25 cellular contexts compared by ENCODE assay signal in genomic region chr7:463362-464176, GRCh38. TPM values are rescaled to one million over a fixed set of nuclear protein-coding genes. Genes with fewer than 3 reads are reported as not detected.
A peak's percentile ranks its signal among the peaks of the same experiment; 100 is the strongest.
DNase-seq lines count a peak whose midpoint lies in the region; ATAC-seq and TF ChIP-seq lines count a peak whose summit lies in the region.
"Had no signal": no experiment of that assay in that cellular context is flagged by ENCODE, and none has a peak within 500 bp of the region (broad histone marks: within the 10 kb centered on the region; RNA-seq: fewer than 3 reads in every experiment).

No MANE protein-coding gene starts in this region.

- H3K9me3 ChIP-seq in left lung (peaks cover 0 to 6% of the 10 kb centered on the region in 2 donors), sigmoid colon (no peaks in the 10 kb centered on the region)
- H3K9me3 ChIP-seq: A549, adrenal gland, gastroesophageal sphincter, thyroid gland had no signal

- intact Hi-C loops in activated CD8-positive, alpha-beta T cell treated with anti-CD3 and anti-CD28 coated beads for 36 hours (cut with micrococcal nuclease) = no loop called here
- intact Hi-C loops in left lung (cut with DNase I) (no loop called here), sigmoid colon (cut with DNase I) (no loop called here)

- H3K4me1 Mint-ChIP-seq in activated CD8-positive, alpha-beta T cell treated with anti-CD3 and anti-CD28 coated beads for 36 hours (ENCODE audit: low read depth) = peaks cover 6% of the 10 kb centered on the region
- no peaks in the 10 kb centered on the region for H3K4me1 Mint-ChIP-seq in activated CD8-positive, alpha-beta T cell treated with anti-CD3 and anti-CD28 coated beads, Interleukin-2, amount 10 ng/mL, durations not matched to agents 7 days and 5 days (ENCODE audit: low read depth)
- H3K4me1 Mint-ChIP-seq in activated CD4-positive, alpha-beta memory T cell treated with anti-CD3 and anti-CD28 coated beads, Interleukin-2, amount 10 ng/mL, durations not matched to agents 7 days and 5 days = peaks cover 2% of the 10 kb centered on the region
- H3K4me1 Mint-ChIP-seq: stimulated activated naive CD8-positive, alpha-beta T cell treated with anti-CD3 and anti-CD28 coated beads, Interleukin-15, amount 100 ng/mL, for 72 hours had no signal

- peaks cover 0 to 6% of the 10 kb centered on the region in 2 donors for H3K27me3 ChIP-seq in left lung
- no peaks in the 10 kb centered on the region for H3K27me3 ChIP-seq in sigmoid colon
- H3K27me3 ChIP-seq: adrenal gland, gastroesophageal sphincter, hepatocyte, thyroid gland had no signal

- H3K4me3 Mint-ChIP-seq in activated CD8-positive, alpha-beta T cell treated with anti-CD3 and anti-CD28 coated beads for 36 hours = no peak overlapping the region
- no peak overlapping the region for H3K4me3 Mint-ChIP-seq in activated CD8-positive, alpha-beta T cell treated with anti-CD3 and anti-CD28 coated beads, Interleukin-2, amount 10 ng/mL, durations not matched to agents 7 days and 5 days
- no peak overlapping the region for H3K4me3 Mint-ChIP-seq in activated CD4-positive, alpha-beta memory T cell treated with anti-CD3 and anti-CD28 coated beads, Interleukin-2, amount 10 ng/mL, durations not matched to agents 7 days and 5 days
- H3K4me3 Mint-ChIP-seq: CD8-positive, alpha-beta T cell; HFFc6; stimulated activated naive CD8-positive, alpha-beta T cell treated with anti-CD3 and anti-CD28 coated beads, Interleukin-15, amount 100 ng/mL, for 72 hours had no signal

- TF ChIP-seq CTCF in activated CD8-positive, alpha-beta T cell treated with anti-CD3 and anti-CD28 coated beads for 36 hours (IDR thresholded peaks at IDR 0.05) = no peak
- TF ChIP-seq CTCF in RWPE1 (conservative IDR thresholded peaks at IDR 0.05; ENCODE audit: low read depth) = no peak
- TF ChIP-seq CTCF in left lung (IDR thresholded peaks at IDR 0.05) = no peak
- no peak for TF ChIP-seq CTCF in sigmoid colon (IDR thresholded peaks at IDR 0.05)

- H3K27ac ChIP-seq in RWPE1 (peak overlapping the region; percentile 46; the same call in 1 of the 2 replicates), left lung (no peak overlapping the region), sigmoid colon (no peak overlapping the region)
- H3K27ac ChIP-seq: A549, gastroesophageal sphincter, hepatocyte, thyroid gland had no signal

- no peaks in the 10 kb centered on the region for H3K36me3 ChIP-seq in left lung
- no peaks in the 10 kb centered on the region for H3K36me3 ChIP-seq in sigmoid colon
- H3K36me3 ChIP-seq: adrenal gland, gastroesophageal sphincter, thyroid gland had no signal

- CTCF ChIA-PET in activated CD8-positive, alpha-beta T cell treated with anti-CD3 and anti-CD28 coated beads for 36 hours (lab: Charles Lee) = no interaction called here
- CTCF ChIA-PET in activated CD8-positive, alpha-beta T cell treated with anti-CD3 and anti-CD28 coated beads, Interleukin-2, amount 10 ng/mL, durations not matched to agents 7 days and 5 days (lab: Charles Lee) = no interaction called here
- CTCF ChIA-PET in RWPE1 (lab: Yijun Ruan, JAX) = interaction anchor here (0.6 kb wide), 1 partner anchor 86 kb away, joined by 4 read pairs; no protein-coding TSS in a partner anchor
- CTCF ChIA-PET in activated CD4-positive, alpha-beta memory T cell treated with anti-CD3 and anti-CD28 coated beads, Interleukin-2, amount 10 ng/mL, durations not matched to agents 7 days and 5 days (lab: Charles Lee) = no interaction called here

- no peaks in the 10 kb centered on the region for H3K36me3 Mint-ChIP-seq in activated CD8-positive, alpha-beta T cell treated with anti-CD3 and anti-CD28 coated beads for 36 hours (ENCODE audit: low read depth)
- H3K36me3 Mint-ChIP-seq in activated CD8-positive, alpha-beta T cell treated with anti-CD3 and anti-CD28 coated beads, Interleukin-2, amount 10 ng/mL, durations not matched to agents 7 days and 5 days (ENCODE audit: low read depth) = no peaks in the 10 kb centered on the region
- peaks cover 6% of the 10 kb centered on the region for H3K36me3 Mint-ChIP-seq in activated CD4-positive, alpha-beta memory T cell treated with anti-CD3 and anti-CD28 coated beads, Interleukin-2, amount 10 ng/mL, durations not matched to agents 7 days and 5 days (ENCODE audit: low read depth)
- H3K36me3 Mint-ChIP-seq: brain; CD8-positive, alpha-beta T cell had no signal

- 93 to 95% methylated on average over 64 of the region's 64 CpGs for WGBS in sigmoid colon, 2 donors

- peaks cover 13% of the 10 kb centered on the region for H3K9me3 Mint-ChIP-seq in activated CD8-positive, alpha-beta T cell treated with anti-CD3 and anti-CD28 coated beads for 36 hours
- no peaks in the 10 kb centered on the region for H3K9me3 Mint-ChIP-seq in activated CD8-positive, alpha-beta T cell treated with anti-CD3 and anti-CD28 coated beads, Interleukin-2, amount 10 ng/mL, durations not matched to agents 7 days and 5 days (ENCODE audit: insufficient read depth)
- H3K9me3 Mint-ChIP-seq in activated CD4-positive, alpha-beta memory T cell treated with anti-CD3 and anti-CD28 coated beads, Interleukin-2, amount 10 ng/mL, durations not matched to agents 7 days and 5 days = peaks cover 16% of the 10 kb centered on the region
- H3K9me3 Mint-ChIP-seq: CD8-positive, alpha-beta T cell had no signal

- no peak for TF ChIP-seq EP300 in sigmoid colon (IDR thresholded peaks at IDR 0.05)

- H3K4me3 ChIP-seq in left lung (no peak overlapping the region), sigmoid colon (no peak overlapping the region)
- H3K4me3 ChIP-seq: A549, adrenal gland, gastroesophageal sphincter, GM12878, hepatocyte, thyroid gland had no signal

- POLR2A ChIA-PET in activated CD8-positive, alpha-beta T cell treated with anti-CD3 and anti-CD28 coated beads for 36 hours (lab: Charles Lee) = no interaction called here
- POLR2A ChIA-PET in activated CD8-positive, alpha-beta T cell treated with anti-CD3 and anti-CD28 coated beads, Interleukin-2, amount 10 ng/mL, durations not matched to agents 7 days and 5 days (lab: Charles Lee) = no interaction called here
- POLR2A ChIA-PET in RWPE1 (lab: Yijun Ruan, JAX; ENCODE audit: low non-redundant PET) = interaction anchor here (0.7 kb wide), 1 partner anchor 49 kb away, joined by 8 read pairs; no protein-coding TSS in a partner anchor
- POLR2A ChIA-PET in activated CD4-positive, alpha-beta memory T cell treated with anti-CD3 and anti-CD28 coated beads, Interleukin-2, amount 10 ng/mL, durations not matched to agents 7 days and 5 days (lab: Charles Lee) = no interaction called here

- TF ChIP-seq POLR2A in sigmoid colon (IDR thresholded peaks at IDR 0.05) = no peak

- no peaks in the 10 kb centered on the region for H3K27me3 Mint-ChIP-seq in activated CD8-positive, alpha-beta T cell treated with anti-CD3 and anti-CD28 coated beads for 36 hours
- H3K27me3 Mint-ChIP-seq in activated CD8-positive, alpha-beta T cell treated with anti-CD3 and anti-CD28 coated beads, Interleukin-2, amount 10 ng/mL, durations not matched to agents 7 days and 5 days (ENCODE audit: low read depth) = no peaks in the 10 kb centered on the region
- no peaks in the 10 kb centered on the region for H3K27me3 Mint-ChIP-seq in activated CD4-positive, alpha-beta memory T cell treated with anti-CD3 and anti-CD28 coated beads, Interleukin-2, amount 10 ng/mL, durations not matched to agents 7 days and 5 days
- H3K27me3 Mint-ChIP-seq: stimulated activated naive CD8-positive, alpha-beta T cell treated with anti-CD3 and anti-CD28 coated beads, Interleukin-15, amount 100 ng/mL, for 72 hours had no signal

- no peak overlapping the region for H3K27ac Mint-ChIP-seq in activated CD8-positive, alpha-beta T cell treated with anti-CD3 and anti-CD28 coated beads for 36 hours
- no peak overlapping the region for H3K27ac Mint-ChIP-seq in activated CD8-positive, alpha-beta T cell treated with anti-CD3 and anti-CD28 coated beads, Interleukin-2, amount 10 ng/mL, durations not matched to agents 7 days and 5 days
- H3K27ac Mint-ChIP-seq in activated CD4-positive, alpha-beta memory T cell treated with anti-CD3 and anti-CD28 coated beads, Interleukin-2, amount 10 ng/mL, durations not matched to agents 7 days and 5 days = no peak overlapping the region
- H3K27ac Mint-ChIP-seq: CD8-positive, alpha-beta T cell; HFFc6; stimulated activated naive CD8-positive, alpha-beta T cell treated with anti-CD3 and anti-CD28 coated beads, Interleukin-15, amount 100 ng/mL, for 72 hours had no signal

- no peak for ATAC-seq in activated CD8-positive, alpha-beta T cell treated with anti-CD3 and anti-CD28 coated beads for 36 hours
- ATAC-seq in activated CD8-positive, alpha-beta T cell treated with anti-CD3 and anti-CD28 coated beads, Interleukin-2, amount 10 ng/mL, durations not matched to agents 7 days and 5 days = no peak
- ATAC-seq in left lung = no peak
- ATAC-seq: CD8-positive, alpha-beta T cell; gastroesophageal sphincter; GM12878; stimulated activated naive CD8-positive, alpha-beta T cell treated with anti-CD3 and anti-CD28 coated beads, Interleukin-15, amount 100 ng/mL, for 72 hours had no signal

- H3K4me1 ChIP-seq in left lung = peaks cover 8 to 10% of the 10 kb centered on the region in 2 donors
- H3K4me1 ChIP-seq in sigmoid colon = peaks cover 0 to 21% (median 13%) of the 10 kb centered on the region in 4 donors
- H3K4me1 ChIP-seq: A549, adrenal gland had no signal

- peak; percentile 0 for DNase-seq in activated CD8-positive, alpha-beta T cell treated with anti-CD3 and anti-CD28 coated beads for 36 hours
- DNase-seq in activated CD8-positive, alpha-beta T cell treated with anti-CD3 and anti-CD28 coated beads, Interleukin-2, amount 10 ng/mL, durations not matched to agents 7 days and 5 days = no peak
- DNase-seq in RWPE1 (ENCODE audit: low spot score) = no peak
- peak; percentile 25 to 70 for DNase-seq in left lung
- DNase-seq in sigmoid colon = peak; percentile 57
- no peak for DNase-seq in anterior cingulate cortex (lab: John Stamatoyannopoulos, UW)
- no peak for DNase-seq in activated CD4-positive, alpha-beta memory T cell treated with anti-CD3 and anti-CD28 coated beads, Interleukin-2, amount 10 ng/mL, durations not matched to agents 7 days and 5 days
- no peak for DNase-seq in COR-L47 (lab: John Stamatoyannopoulos, UW)
- DNase-seq: activated gamma-delta T cell treated with Interleukin-2 at 50 U/mL for 16 hours; CD8-positive, alpha-beta T cell; DMS 273 treated with DMSO at 0.1 percent for 48 hours; EL; HFFc6; MV-4-11; NCI-H1436 treated with DMSO at 0.1 percent for 48 hours; NCI-H2107; NCI-H446; stimulated activated naive CD8-positive, alpha-beta T cell treated with anti-CD3 and anti-CD28 coated beads, Interleukin-15, amount 100 ng/mL, for 72 hours; thyroid gland had no signal

RNA-seq across cellular contexts. Expression of gene PDGFA, which starts 56.1 kb away (rescaled TPM):
- total RNA-seq in activated CD8-positive, alpha-beta T cell treated with anti-CD3 and anti-CD28 coated beads for 36 hours = 10 to 100 TPM; 16.7 to 18.8 TPM
- total RNA-seq in activated CD8-positive, alpha-beta T cell treated with anti-CD3 and anti-CD28 coated beads, Interleukin-2, amount 10 ng/mL, durations not matched to agents 7 days and 5 days = under 1 TPM; 0.50 to 0.79 TPM
- total RNA-seq in left lung (10 to 100 TPM; 29.1 to 69.4 TPM), sigmoid colon (10 to 100 TPM; 33.9 to 38.5 (median 36.9) TPM)
- 10 to 100 TPM; 19.7 to 21.6 (median 20.0) TPM for polyA plus RNA-seq in sigmoid colon
- under 1 TPM; 0.70 to 0.73 TPM for total RNA-seq in activated CD4-positive, alpha-beta memory T cell treated with anti-CD3 and anti-CD28 coated beads, Interleukin-2, amount 10 ng/mL, durations not matched to agents 7 days and 5 days

Comparison
In these comparisons a context has a peak if more than half of its experiments do, and no peak if none do; other contexts are left out.
1. DNase-seq: peak in activated CD8-positive, alpha-beta T cell treated with anti-CD3 and anti-CD28 coated beads for 36 hours (single experiment), left lung (2 of 2) and sigmoid colon (single experiment); none in activated CD8-positive, alpha-beta T cell treated with anti-CD3 and anti-CD28 coated beads, Interleukin-2, amount 10 ng/mL, durations not matched to agents 7 days and 5 days (single experiment), RWPE1 (single experiment), anterior cingulate cortex (0 of 58), activated CD4-positive, alpha-beta memory T cell treated with anti-CD3 and anti-CD28 coated beads, Interleukin-2, amount 10 ng/mL, durations not matched to agents 7 days and 5 days (single experiment) and COR-L47 (single experiment).
2. RNA of gene PDGFA, which starts 56.1 kb away (total RNA-seq): 29.1 to 69.4 TPM in left lung, 33.9 to 38.5 TPM in sigmoid colon and 16.7 to 18.8 TPM in activated CD8-positive, alpha-beta T cell treated with anti-CD3 and anti-CD28 coated beads for 36 hours; 0.50 to 0.79 TPM in activated CD8-positive, alpha-beta T cell treated with anti-CD3 and anti-CD28 coated beads, Interleukin-2, amount 10 ng/mL, durations not matched to agents 7 days and 5 days and 0.70 to 0.73 TPM in activated CD4-positive, alpha-beta memory T cell treated with anti-CD3 and anti-CD28 coated beads, Interleukin-2, amount 10 ng/mL, durations not matched to agents 7 days and 5 days; every median in the first group is over 4 times any median in the second.